20 cellular contexts compared by ENCODE assay signal in genomic region chr5:179111267-179112207, GRCh38.
"Had no signal": no experiment of that assay in that cellular context is flagged by ENCODE, and none has a peak within 500 bp of the region (broad histone marks: within the 10 kb centered on the region; RNA-seq: fewer than 3 reads in every experiment).

No MANE protein-coding gene starts in this region.

- H3K27ac ChIP-seq: hepatocyte, psoas muscle, sigmoid colon, skin epidermis, stomach had no signal

- H3K27me3 Mint-ChIP-seq: dendritic cell treated with granulocyte-macrophage colony-stimulating factor and Interleukin-4, amounts not matched to agents 40 ng/mL and 50 ng/mL, for 4 days; naive B cell had no signal

- H3K4me3 Mint-ChIP-seq: central memory CD8-positive, alpha-beta T cell; dendritic cell treated with granulocyte-macrophage colony-stimulating factor and Interleukin-4, amounts not matched to agents 40 ng/mL and 50 ng/mL, for 4 days; naive B cell; nephron had no signal

- H3K79me2 ChIP-seq: hepatocyte had no signal

- H3K4me1 ChIP-seq: psoas muscle, sigmoid colon, stomach had no signal

- H3K4me2 ChIP-seq: hepatocyte had no signal

- ATAC-seq: psoas muscle had no signal

- H3K4me1 Mint-ChIP-seq: central memory CD8-positive, alpha-beta T cell; naive B cell; nephron had no signal

- H2AFZ ChIP-seq: hepatocyte had no signal

- H3K27ac Mint-ChIP-seq: dendritic cell treated with granulocyte-macrophage colony-stimulating factor and Interleukin-4, amounts not matched to agents 40 ng/mL and 50 ng/mL, for 4 days; naive B cell; nephron had no signal

- DNase-seq: erythroblast; foreskin melanocyte; kidney glomerular epithelial cell; midbrain; naive B cell; occipital lobe; psoas muscle; sigmoid colon; stimulated activated CD4-positive, alpha-beta T cell treated with anti-CD3 and anti-CD28 coated beads, Interleukin-12 subunit alpha, Interleukin-12 subunit beta, amount 100 ng/mL, for 4 hours; stimulated activated naive CD4-positive, alpha-beta T cell; stomach; substantia nigra; trophoblast cell had no signal

- H3K4me3 ChIP-seq: hepatocyte, psoas muscle, sigmoid colon, skin epidermis, stomach had no signal

- FAIRE-seq: endothelial cell of umbilical vein, urothelium cell line had no signal

- H3K27me3 ChIP-seq: hepatocyte, sigmoid colon, stomach had no signal
